In genomic region chr5:86666981-86667380, GRCh38 we compare ENCODE assay signal across 25 cellular contexts.
"Had no signal": no experiment of that assay in that cellular context is flagged by ENCODE, and none has a peak within 500 bp of the region (broad histone marks: within the 10 kb centered on the region; RNA-seq: fewer than 3 reads in every experiment).

No MANE protein-coding gene starts in this region.

- H3K27me3 ChIP-seq: brain microvascular endothelial cell, gastrocnemius medialis, neutrophil, right lobe of liver had no signal

- H3K36me3 Mint-ChIP-seq: mesothelial cell of epicardium, naive B cell had no signal

- ATAC-seq: activated CD8-positive, alpha-beta T cell treated with anti-CD3 and anti-CD28 coated beads for 36 hours; activated T-cell treated with anti-CD3 and anti-CD28 coated beads, Interleukin-2, amount 50 U/mL, for 4 hours; activated T-helper 17 cell treated with anti-CD3 and anti-CD28 coated beads, Interleukin-2, amount 50 U/mL, for 72 hours; effector memory CD8-positive, alpha-beta T cell; gastrocnemius medialis; left cardiac atrium; left ventricle myocardium superior; right lobe of liver; stimulated activated naive CD8-positive, alpha-beta T cell treated with anti-CD3 and anti-CD28 coated beads, Interleukin-15, Interleukin-2, amounts not matched to agents 100 U/mL and 50 U/mL, for 24 hours had no signal

- H3K4me3 Mint-ChIP-seq: activated CD8-positive, alpha-beta T cell treated with anti-CD3 and anti-CD28 coated beads for 36 hours; activated T-cell treated with anti-CD3 and anti-CD28 coated beads, Interleukin-2, amount 50 U/mL, for 4 hours; mesothelial cell of epicardium; naive B cell; nephron progenitor cell had no signal

- H3K9me3 ChIP-seq: gastrocnemius medialis, neutrophil, right lobe of liver, thoracic aorta had no signal

- H3K27ac Mint-ChIP-seq: activated CD8-positive, alpha-beta T cell treated with anti-CD3 and anti-CD28 coated beads for 36 hours; activated T-helper 17 cell treated with anti-CD3 and anti-CD28 coated beads, Interleukin-2, amount 50 U/mL, for 72 hours; mesothelial cell of epicardium; naive B cell; nephron progenitor cell; progenitor cell of endocrine pancreas had no signal

- H3K27me3 Mint-ChIP-seq: progenitor cell of endocrine pancreas had no signal

- H3K36me3 ChIP-seq: brain microvascular endothelial cell, gastrocnemius medialis, neutrophil, right lobe of liver, thoracic aorta had no signal

- H3K4me3 ChIP-seq: gastrocnemius medialis, right lobe of liver, thoracic aorta had no signal

- H3K4me1 ChIP-seq: gastrocnemius medialis, right lobe of liver had no signal

- H3K27ac ChIP-seq: brain microvascular endothelial cell, gastrocnemius medialis, neutrophil, right lobe of liver, thoracic aorta had no signal

- DNase-seq: activated CD4-positive, alpha-beta T cell treated with anti-CD3 and anti-CD28 coated beads, Interleukin-2, amount 50 U/mL, for 1 hour; activated CD8-positive, alpha-beta T cell treated with anti-CD3 and anti-CD28 coated beads for 36 hours; activated gamma-delta T cell treated with Interleukin-2 at 50 U/mL for 16 hours; activated naive CD4-positive, alpha-beta T cell treated with anti-CD3 and anti-CD28 coated beads, Interleukin-2, amount 50 U/mL, for 16 hours; activated T-cell treated with anti-CD3 and anti-CD28 coated beads, Interleukin-2, amount 50 U/mL, for 4 hours; amniotic stem cell; brain microvascular endothelial cell; cortex of kidney; effector memory CD8-positive, alpha-beta T cell; erythroblast; gastrocnemius medialis; glutamatergic neuron; left cardiac atrium; left ventricle myocardium superior; naive B cell; nephron progenitor cell; right lobe of liver; stimulated activated CD4-positive, alpha-beta T cell treated with anti-CD3 and anti-CD28 coated beads, Interleukin-2, amount 100 ng/mL, for 48 hours; stimulated activated naive CD8-positive, alpha-beta T cell treated with anti-CD3 and anti-CD28 coated beads, Interleukin-15, Interleukin-2, amounts not matched to agents 100 U/mL and 50 U/mL, for 24 hours; trophoblast cell had no signal

- H3K4me1 Mint-ChIP-seq: activated T-helper 17 cell treated with anti-CD3 and anti-CD28 coated beads, Interleukin-2, amount 50 U/mL, for 72 hours; mesothelial cell of epicardium; naive B cell had no signal
